In genomic region chr1:235867903-235868469, GRCh38 we compare ENCODE assay signal across 8 cellular contexts. TPM values are rescaled to one million over a fixed set of nuclear protein-coding genes. Genes with fewer than 3 reads are reported as not detected.
DNase-seq lines count a peak whose midpoint lies in the region; ATAC-seq and TF ChIP-seq lines count a peak whose summit lies in the region.

No MANE protein-coding gene starts in this region.

- peaks cover 0 to 14% of the 10 kb centered on the region in 2 donors for H3K36me3 Mint-ChIP-seq in CD4-positive, alpha-beta memory T cell

- H3K9ac ChIP-seq in OCI-LY1 (ENCODE audit: low read length), result peak overlapping the region; percentile 81

- POLR2A ChIA-PET in CD4-positive, alpha-beta memory T cell (lab: Charles Lee; ENCODE audit: partially characterized antibody), result interaction anchor here (0.6 to 3.6 kb wide), 17 partner anchors 9 to 413 kb away, joined by 3 to 40 read pairs (median 6); partner anchors contain the start of gene ERO1B

- 70 to 79% (median 72%) methylated on average over 9 of the region's 9 CpGs for WGBS in psoas muscle, 3 donors

- H3K27ac Mint-ChIP-seq in CD4-positive, alpha-beta memory T cell, result peak overlapping the region; percentile 98 to 100 (median 99)

- no peaks in the 10 kb centered on the region for H3K9me3 ChIP-seq in CD4-positive, alpha-beta memory T cell (ENCODE audit: control insufficient read depth in 1 of 2, low read length in 2 of 2)
- H3K9me3 ChIP-seq in OCI-LY1 (ENCODE audit: low read length), result no peaks in the 10 kb centered on the region
- no peaks in the 10 kb centered on the region for H3K9me3 ChIP-seq in psoas muscle

- peak overlapping the region; percentile 72 to 86 for H3K4me3 ChIP-seq in CD4-positive, alpha-beta memory T cell (ENCODE audit: low read length in 2 of 2)
- peak overlapping the region; percentile 92 for H3K4me3 ChIP-seq in OCI-LY1 (ENCODE audit: low read depth, low read length, poor library complexity, severe bottlenecking)
- peak overlapping the region; percentile 97 for H3K4me3 ChIP-seq in psoas muscle

- CTCF ChIA-PET in CD4-positive, alpha-beta memory T cell (lab: Charles Lee; ENCODE audit: partially characterized antibody), result interaction anchor here (1.2 to 5.5 kb wide), 2 partner anchors 10 to 103 kb away, joined by 4 to 105 read pairs; no protein-coding TSS in a partner anchor

- H2AFZ ChIP-seq in OCI-LY1 (ENCODE audit: low read length), result peak overlapping the region; percentile 89

- H3K27me3 Mint-ChIP-seq in CD4-positive, alpha-beta memory T cell, result no peaks in the 10 kb centered on the region

- no peak for TF ChIP-seq CTCF in OCI-LY1 (IDR thresholded peaks at IDR 0.05; ENCODE audit: low read length)
- TF ChIP-seq CTCF in psoas muscle (IDR thresholded peaks at IDR 0.05), result no peak

- H3K4me2 ChIP-seq in OCI-LY1 (ENCODE audit: low read length), result peak overlapping the region; percentile 93

- peaks cover 0 to 4% (median 0%) of the 10 kb centered on the region in 8 donors for H3K9me3 Mint-ChIP-seq in CD4-positive, alpha-beta memory T cell

- H3K4me3 Mint-ChIP-seq in CD4-positive, alpha-beta memory T cell, result peak overlapping the region; percentile 77 to 99 (median 96)

- no peaks in the 10 kb centered on the region for H3K27me3 ChIP-seq in CD4-positive, alpha-beta memory T cell (ENCODE audit: insufficient read depth, low read length)
- no peaks in the 10 kb centered on the region for H3K27me3 ChIP-seq in OCI-LY1 (ENCODE audit: insufficient read depth, low read length)
- no peaks in the 10 kb centered on the region for H3K27me3 ChIP-seq in psoas muscle (ENCODE audit: insufficient read depth in 3 of 3, low read length in 2 of 3)

- H3K36me3 ChIP-seq in CD4-positive, alpha-beta memory T cell (ENCODE audit: insufficient read depth, low read length), result no peaks in the 10 kb centered on the region
- no peaks in the 10 kb centered on the region for H3K36me3 ChIP-seq in OCI-LY1 (ENCODE audit: insufficient read depth, low read length)
- no peaks in the 10 kb centered on the region for H3K36me3 ChIP-seq in psoas muscle (ENCODE audit: insufficient read depth in 1 of 2, low read depth in 1 of 2)

- H4K20me1 ChIP-seq in OCI-LY1 (ENCODE audit: insufficient read depth, low read length), result no peaks in the 10 kb centered on the region

- H3K79me2 ChIP-seq in OCI-LY1 (ENCODE audit: insufficient read depth, low read length), result no peaks in the 10 kb centered on the region

- H3K4me1 Mint-ChIP-seq in CD4-positive, alpha-beta memory T cell, result peaks cover 27 to 60% (median 39%) of the 10 kb centered on the region in 4 donors

- H3F3A ChIP-seq in OCI-LY1 (ENCODE audit: insufficient read depth, low read length), result no peaks in the 10 kb centered on the region

- H3K9me2 ChIP-seq in OCI-LY1 (ENCODE audit: low read depth, low read length), result no peaks in the 10 kb centered on the region

- intact Hi-C loops in CD4-positive, alpha-beta memory T cell (cut with micrococcal nuclease), result loop anchor here (1.0 to 5.0 kb wide), 8 partner anchors 21 to 1256 kb away; partner anchors contain the start of genes ARID4B, B3GALNT2, GGPS1 and GNG4
- intact Hi-C loops in psoas muscle (cut with DNase I), result loop anchor here (5.0 to 10.0 kb wide), 2 partner anchors 107 to 361 kb away; no protein-coding TSS in a partner anchor

- ATAC-seq in GM21526 (IDR thresholded peaks at IDR 0.05; ENCODE audit: low FRiP score, unreplicated experiment) (peak; percentile 28), psoas muscle (no peak), GM21381 (IDR thresholded peaks at IDR 0.05; ENCODE audit: unreplicated experiment) (no peak)

- peak; percentile 82 to 89 (median 86) for DNase-seq in CD4-positive, alpha-beta memory T cell
- DNase-seq in central memory CD4-positive, alpha-beta T cell, result peak; percentile 89
- DNase-seq in psoas muscle (no peak), retina (no peak), AG20443 (ENCODE audit: low spot score) (no peak)

- peaks cover 31% of the 10 kb centered on the region for H3K4me1 ChIP-seq in CD4-positive, alpha-beta memory T cell (ENCODE audit: insufficient read depth, low read length)
- peaks cover 22% of the 10 kb centered on the region for H3K4me1 ChIP-seq in OCI-LY1 (ENCODE audit: insufficient read depth, low read length, severe bottlenecking)
- H3K4me1 ChIP-seq in psoas muscle, result peaks cover 17% of the 10 kb centered on the region

- H3K27ac ChIP-seq in CD4-positive, alpha-beta memory T cell (ENCODE audit: low read depth, low read length), result peak overlapping the region; percentile 100
- H3K27ac ChIP-seq in OCI-LY1 (ENCODE audit: low read depth, low read length, poor library complexity, severe bottlenecking) (peak overlapping the region; percentile 28), psoas muscle (peak overlapping the region; percentile 93)

RNA-seq across cellular contexts. Expression of gene LYST, which starts 1.3 kb away (rescaled TPM):
- 10 to 100 TPM; 32.8 to 35.2 TPM for total RNA-seq in CD4-positive, alpha-beta memory T cell
- polyA plus RNA-seq in CD4-positive, alpha-beta memory T cell, result 1 to 10 TPM; 4.2 to 9.1 TPM
- total RNA-seq in psoas muscle, result 1 to 10 TPM; 5.6 to 8.6 (median 6.3) TPM
- 1 to 10 TPM; 2.4 to 4.2 (median 3.3) TPM for polyA plus RNA-seq in psoas muscle

Comparison
In these comparisons a context has a peak if more than half of its experiments do, and no peak if none do; other contexts are left out.
1. DNase-seq: peak in CD4-positive, alpha-beta memory T cell (5 of 5) and central memory CD4-positive, alpha-beta T cell (single experiment); none in psoas muscle (0 of 2), retina (single experiment) and AG20443 (single experiment).
2. H3K27ac ChIP-seq: peak in every context shown above with its lines; median percentile 100 in CD4-positive, alpha-beta memory T cell; 93 in psoas muscle; 28 in OCI-LY1.
3. Peak in every context shown above with its lines, with median percentiles within 50 percentile points of each other: H3K4me3 ChIP-seq.